1 cellular context compared by ENCODE assay signal in genomic region chr14:33909380-33910084, GRCh38.
TF ChIP-seq lines count a peak whose summit lies in the region.

No MANE protein-coding gene starts in this region.

TF ChIP-seq in HepG2, 621 proteins besides CTCF, POLR2A, EP300 and RAD21 (continued from another document and continues in another):
- TF ChIP-seq PREB (CRISPR knock-in tag; IDR thresholded peaks at IDR 0.05) (no peak), ZNF724P (CRISPR knock-in tag; IDR thresholded peaks at IDR 0.05; ENCODE audit: borderline replicate concordance) (no peak), NR2C2 (CRISPR knock-in tag; IDR thresholded peaks at IDR 0.05; ENCODE audit: borderline replicate concordance) (peak; percentile 67; the same call in 1 of the 2 replicates), ZNF30 (CRISPR knock-in tag; IDR thresholded peaks at IDR 0.05) (0 out of 2 replicates have a peak, but pooled peaks have one; percentile 49), ZNF354B (CRISPR knock-in tag; IDR thresholded peaks at IDR 0.05) (0 out of 2 replicates have a peak, but pooled peaks have one; percentile 67), ZXDC (CRISPR knock-in tag; IDR thresholded peaks at IDR 0.05) (no peak), ATF1 (CRISPR knock-in tag; IDR thresholded peaks at IDR 0.05) (no peak), TEAD3 (CRISPR knock-in tag; optimal IDR thresholded peaks at IDR 0.05; ENCODE audit: borderline replicate concordance) (peak; percentile 57), ZSCAN21 (CRISPR knock-in tag; IDR thresholded peaks at IDR 0.05; ENCODE audit: borderline replicate concordance) (0 out of 2 replicates have a peak, but pooled peaks have one; percentile 60), ZNF432 (CRISPR knock-in tag; IDR thresholded peaks at IDR 0.05; ENCODE audit: borderline replicate concordance) (no peak), ZNF501 (CRISPR knock-in tag; IDR thresholded peaks at IDR 0.05) (peak; percentile 52; the same call in 1 of the 2 replicates), MED13 (CRISPR knock-in tag; IDR thresholded peaks at IDR 0.05) (no peak), CCDC6 (CRISPR knock-in tag; IDR thresholded peaks at IDR 0.05) (peak; percentile 19; the same call in 1 of the 2 replicates), GATAD2A (CRISPR knock-in tag; IDR thresholded peaks at IDR 0.05) (peak; percentile 97; the same call in 1 of the 2 replicates), DNMT3B (CRISPR knock-in tag; conservative IDR thresholded peaks at IDR 0.05) (no peak), ZNF562 (CRISPR knock-in tag; IDR thresholded peaks at IDR 0.05; ENCODE audit: borderline replicate concordance) (no peak), ZNF580 (CRISPR knock-in tag; IDR thresholded peaks at IDR 0.05; ENCODE audit: borderline replicate concordance, low read depth) (peak; percentile 80; the same call in 1 of the 2 replicates), ZNF556 (CRISPR knock-in tag; IDR thresholded peaks at IDR 0.05; ENCODE audit: borderline replicate concordance) (no peak; the same call in 1 of the 2 replicates), ZFP37 (CRISPR knock-in tag; IDR thresholded peaks at IDR 0.05; ENCODE audit: borderline replicate concordance) (peak; percentile 48; the same call in 1 of the 2 replicates), PLRG1 (conservative IDR thresholded peaks at IDR 0.05) (no peak), NFATC3 (CRISPR knock-in tag; IDR thresholded peaks at IDR 0.05) (no peak), ZBTB34 (CRISPR knock-in tag; IDR thresholded peaks at IDR 0.05) (no peak), RARA (CRISPR knock-in tag; IDR thresholded peaks at IDR 0.05) (peak; percentile 95), SRSF1 (optimal IDR thresholded peaks at IDR 0.05; ENCODE audit: low read depth, low read length) (no peak), RFXANK (CRISPR knock-in tag; IDR thresholded peaks at IDR 0.05) (no peak), ZNF646 (CRISPR knock-in tag; IDR thresholded peaks at IDR 0.05) (peak; percentile 86), ZBTB20 (CRISPR knock-in tag; IDR thresholded peaks at IDR 0.05; ENCODE audit: borderline replicate concordance, low read depth) (peak; percentile 92; the same call in 1 of the 2 replicates), MTA1 (CRISPR knock-in tag; IDR thresholded peaks at IDR 0.05; ENCODE audit: borderline replicate concordance) (no peak), ZNF138 (CRISPR knock-in tag; IDR thresholded peaks at IDR 0.05; ENCODE audit: low read depth) (no peak), PCBP2 (optimal IDR thresholded peaks at IDR 0.05; ENCODE audit: low read depth, low read length, poor library complexity, severe bottlenecking) (no peak), ZMYM3 (CRISPR knock-in tag; IDR thresholded peaks at IDR 0.05) (peak; percentile 69), CENPX (CRISPR knock-in tag; IDR thresholded peaks at IDR 0.05) (no peak), ZC3H13 (CRISPR knock-in tag; IDR thresholded peaks at IDR 0.05) (no peak), TEAD2 (CRISPR knock-in tag; IDR thresholded peaks at IDR 0.05) (no peak), MZF1 (CRISPR knock-in tag; IDR thresholded peaks at IDR 0.05; ENCODE audit: borderline replicate concordance) (no peak), ZNF543 (CRISPR knock-in tag; IDR thresholded peaks at IDR 0.05) (no peak), ZNF232 (CRISPR knock-in tag; IDR thresholded peaks at IDR 0.05; ENCODE audit: borderline replicate concordance) (no peak), ZNF615 (CRISPR knock-in tag; IDR thresholded peaks at IDR 0.05; ENCODE audit: borderline replicate concordance) (no peak), ZNF512B (CRISPR knock-in tag; IDR thresholded peaks at IDR 0.05; ENCODE audit: borderline replicate concordance) (no peak), CEBPZ (IDR thresholded peaks at IDR 0.05; ENCODE audit: low read length) (no peak), MYNN (CRISPR knock-in tag; IDR thresholded peaks at IDR 0.05; ENCODE audit: low read depth) (no peak), ZNF484 (CRISPR knock-in tag; IDR thresholded peaks at IDR 0.05; ENCODE audit: borderline replicate concordance, low read depth) (no peak), SOX5 (CRISPR knock-in tag; IDR thresholded peaks at IDR 0.05; ENCODE audit: borderline replicate concordance) (peak; percentile 95), LCORL (IDR thresholded peaks at IDR 0.05) (peak; percentile 62; the same call in 1 of the 2 replicates), LCORL (CRISPR knock-in tag; IDR thresholded peaks at IDR 0.05) (peak; percentile 90), AGO2 (optimal IDR thresholded peaks at IDR 0.05; ENCODE audit: low read depth, low read length) (no peak), PRMT3 (CRISPR knock-in tag; IDR thresholded peaks at IDR 0.05; ENCODE audit: borderline replicate concordance, low read depth) (no peak), ZNF430 (CRISPR knock-in tag; IDR thresholded peaks at IDR 0.05) (no peak)
